ENCODE assay signal across 1 cellular context in genomic region chr7:75727351-75727750, GRCh38.
TF ChIP-seq lines count a peak whose summit lies in the region.

No MANE protein-coding gene starts in this region.

TF ChIP-seq in HepG2, 621 proteins besides CTCF, POLR2A, EP300 and RAD21:
- TF ChIP-seq ZSCAN22 (CRISPR knock-in tag; IDR thresholded peaks at IDR 0.05): 0 out of 2 replicates have a peak, but pooled peaks have one; percentile 37
